ENCODE assay signal across 20 cellular contexts in genomic region chr6:110042670-110043296, GRCh38.
A peak's percentile ranks its signal among the peaks of the same experiment; 100 is the strongest.
DNase-seq lines count a peak whose midpoint lies in the region; ATAC-seq, FAIRE-seq and TF ChIP-seq lines count a peak whose summit lies in the region.
"Had no signal": no experiment of that assay in that cellular context is flagged by ENCODE, and none has a peak within 500 bp of the region (broad histone marks: within the 10 kb centered on the region; RNA-seq: fewer than 3 reads in every experiment).

No MANE protein-coding gene starts in this region.

- intact Hi-C loops in K562 (cut with micrococcal nuclease) (no loop called here), vagina (cut with DNase I) (loop anchor here (10.0 kb wide), 1 partner anchor 352 kb away; no protein-coding TSS in a partner anchor)

- H3K27me3 ChIP-seq in K562 (ENCODE audit: control insufficient read depth in 2 of 2, insufficient read depth in 2 of 2, low read length in 2 of 2) (peaks cover 0 to 10% of the 10 kb centered on the region in 2 experiments; a peak in 2 of 5 replicates), neural progenitor cell (no peaks in the 10 kb centered on the region), vagina (no peaks in the 10 kb centered on the region)
- H3K27me3 ChIP-seq: SJSA1 had no signal

- H3K4me1 ChIP-seq in K562 (replicated peaks in 1 of 2; ENCODE audit: control insufficient read depth in 2 of 2, insufficient read depth in 2 of 2, low read length in 2 of 2) (no peaks in the 10 kb centered on the region), neural progenitor cell (no peaks in the 10 kb centered on the region), vagina (peaks cover 12% of the 10 kb centered on the region)
- H3K4me1 ChIP-seq: SJSA1 had no signal

- TF ChIP-seq RAD21 in K562 (CRISPR knock-in tag; conservative IDR thresholded peaks at IDR 0.05 in 1 of 2, IDR thresholded peaks at IDR 0.05 in 1 of 2), result no peak

- no peak overlapping the region for H3K4me3 Mint-ChIP-seq in neural progenitor cell
- H3K4me3 Mint-ChIP-seq: B cell had no signal

- TF ChIP-seq POLR2A in K562 (conservative IDR thresholded peaks at IDR 0.05), result no peak
- no peak for TF ChIP-seq POLR2A in vagina (IDR thresholded peaks at IDR 0.05)

- 0% methylated on average over 9 of the region's 9 CpGs for WGBS in K562 (ENCODE audit: insufficient coverage, low coverage, missing lambda C conversion rate)

- no peaks in the 10 kb centered on the region for H3F3A ChIP-seq in neural progenitor cell (ENCODE audit: low read depth)

- H2AFZ ChIP-seq in K562 (ENCODE audit: low read depth, low read length) (no peak overlapping the region), neural progenitor cell (replicated peaks) (peak overlapping the region; percentile 56)
- H2AFZ ChIP-seq: GM23248 had no signal

- no peak overlapping the region for H3K9ac ChIP-seq in K562 (ENCODE audit: insufficient read depth in 1 of 2, low read depth in 2 of 2, low read length in 2 of 2)
- H3K9ac ChIP-seq in neural progenitor cell, result no peak overlapping the region
- H3K9ac ChIP-seq: GM23248 had no signal

- peaks cover 17% of the 10 kb centered on the region for H3K4me1 Mint-ChIP-seq in neural progenitor cell

- no peak for FAIRE-seq in K562 (lab: Jason Lieb, UNC)
- FAIRE-seq: G401.6 had no signal

- H3K27ac ChIP-seq in K562 (ENCODE audit: extremely low read depth, low read depth, low read length) (no peak overlapping the region), neural progenitor cell (no peak overlapping the region), vagina (no peak overlapping the region)
- H3K27ac ChIP-seq: GM23248, SJSA1 had no signal

- H3K4me3 ChIP-seq in K562, result no peak overlapping the region
- H3K4me3 ChIP-seq in neural progenitor cell, result no peak overlapping the region
- H3K4me3 ChIP-seq in vagina, result no peak overlapping the region
- H3K4me3 ChIP-seq: GM23248, SJSA1 had no signal

- TF ChIP-seq CTCF in K562 (IDR thresholded peaks at IDR 0.05 in 2 of 3, conservative IDR thresholded peaks at IDR 0.05 in 1 of 3; ENCODE audit: insufficient read depth in 2 of 3, low read depth in 1 of 3, low read length in 3 of 3), result no peak
- TF ChIP-seq CTCF in neural progenitor cell (IDR thresholded peaks at IDR 0.05), result no peak
- no peak for TF ChIP-seq CTCF in vagina (IDR thresholded peaks at IDR 0.05)

- peak; percentile 21 for DNase-seq in M059J (ENCODE audit: low read depth)
- DNase-seq in K562 (ENCODE audit: extremely low read depth in 1 of 4, low spot score in 3 of 4), result no peak
- peak; percentile 9 for DNase-seq in neural progenitor cell (ENCODE audit: low spot score)
- DNase-seq in vagina (ENCODE audit: extremely low spot score in 2 of 2), result peak; percentile 79
- DNase-seq in Ammon's horn (ENCODE audit: low spot score), result no peak
- no peak for DNase-seq in activated effector memory CD4-positive, alpha-beta T cell treated with anti-CD3 and anti-CD28 coated beads, Interleukin-2, amount 50 U/mL, for 16 hours
- DNase-seq: Calu3; CD4-positive, alpha-beta memory T cell; DND-41; GM23248; HCEC 1CT; NCI-H1105; NCI-H2081; NCI-H446 treated with DMSO at 0.1 percent for 48 hours; NCI-H69 had no signal

- H3K9me1 ChIP-seq in K562 (ENCODE audit: control insufficient read depth, insufficient read depth, low read length), result no peaks in the 10 kb centered on the region

- H3K4me2 ChIP-seq in K562 (ENCODE audit: insufficient read depth, low read length) (no peak overlapping the region), neural progenitor cell (no peak overlapping the region)

- CTCF ChIA-PET in K562 (lab: Yijun Ruan, JAX; ENCODE audit: low intra/inter-chr PET ratio), result interaction anchor here (0.6 to 4.8 kb wide), 2 partner anchors 251 to 337 kb away, joined by 3 to 71 read pairs; no protein-coding TSS in a partner anchor

- BruUV-seq in K562 (replicated peaks; lab: Mats Ljungman, UMichigan), result no TSS peak

- 0 out of 2 replicates have a peak, but pooled peaks cover 2% of the 10 kb centered on the region for H3K9me3 ChIP-seq in K562 (replicated peaks; ENCODE audit: control insufficient read depth, insufficient read depth, low read depth, low read length)
- H3K9me3 ChIP-seq in neural progenitor cell (ENCODE audit: low read depth), result no peaks in the 10 kb centered on the region
- peaks cover 6% of the 10 kb centered on the region for H3K9me3 ChIP-seq in vagina
- H3K9me3 ChIP-seq: SJSA1 had no signal

- H4K20me1 ChIP-seq in K562 (replicated peaks; ENCODE audit: control insufficient read depth, insufficient read depth, low read length) (no peaks in the 10 kb centered on the region), neural progenitor cell (ENCODE audit: low read depth) (no peaks in the 10 kb centered on the region)

- in situ Hi-C loops in K562 (cut with MboI), result loop anchor here (10.0 to 25.0 kb wide), 2 partner anchors 352 to 505 kb away; no protein-coding TSS in a partner anchor

- no peak for TF ChIP-seq EP300 in K562 (IDR thresholded peaks at IDR 0.05; ENCODE audit: low read length)

- no peaks in the 10 kb centered on the region for H3K36me3 Mint-ChIP-seq in neural progenitor cell
- H3K36me3 Mint-ChIP-seq: CD4-positive, alpha-beta memory T cell had no signal

- POLR2A ChIA-PET in K562 (lab: Yijun Ruan, JAX), result no interaction called here

- peak; percentile 73 for ATAC-seq in K562
- no peak for ATAC-seq in esophagus mucosa
- ATAC-seq: Panc1 had no signal

- H3K27me3 Mint-ChIP-seq in neural progenitor cell (ENCODE audit: insufficient read depth, low read depth), result peaks cover 5% of the 10 kb centered on the region
- H3K27me3 Mint-ChIP-seq: B cell had no signal

- H3K79me2 ChIP-seq in K562 (ENCODE audit: control insufficient read depth, insufficient read depth, low read length) (no peaks in the 10 kb centered on the region), neural progenitor cell (ENCODE audit: low read depth) (no peaks in the 10 kb centered on the region)

- H3K9me3 Mint-ChIP-seq in neural progenitor cell, result peaks cover under 1% of the 10 kb centered on the region
- H3K9me3 Mint-ChIP-seq: CD4-positive, alpha-beta memory T cell had no signal

- H3K27ac Mint-ChIP-seq in neural progenitor cell, result peak overlapping the region; percentile 76
- H3K27ac Mint-ChIP-seq: CD4-positive, alpha-beta memory T cell had no signal

- H3K36me3 ChIP-seq in K562 (ENCODE audit: control insufficient read depth, insufficient read depth, low read length) (no peaks in the 10 kb centered on the region), neural progenitor cell (no peaks in the 10 kb centered on the region), vagina (no peaks in the 10 kb centered on the region)
- H3K36me3 ChIP-seq: SJSA1 had no signal

TF ChIP-seq in K562, 482 proteins besides CTCF, POLR2A, EP300 and RAD21:
- peak; percentile 92 for TF ChIP-seq PKNOX1 (IDR thresholded peaks at IDR 0.05)
- TF ChIP-seq NFYB (IDR thresholded peaks at IDR 0.05; ENCODE audit: extremely low read depth, insufficient read length), result peak; percentile 65
- TF ChIP-seq PRPF4 (IDR thresholded peaks at IDR 0.05; ENCODE audit: insufficient read depth, low read depth, low read length, poor library complexity, severe bottlenecking), result no peak
- TF ChIP-seq HNRNPUL1 (IDR thresholded peaks at IDR 0.05; ENCODE audit: low read length), result no peak
- no peak for TF ChIP-seq PBX2 (CRISPR knock-in tag; IDR thresholded peaks at IDR 0.05; ENCODE audit: low read depth)
- peak; percentile 42; the same call in 1 of the 2 replicates for TF ChIP-seq PBX2 (tag; conservative IDR thresholded peaks at IDR 0.05; ENCODE audit: low read depth)
- no peak for TF ChIP-seq ILF3 (IDR thresholded peaks at IDR 0.05; ENCODE audit: borderline replicate concordance)
- peak; percentile 51 for TF ChIP-seq RBM25 (IDR thresholded peaks at IDR 0.05; ENCODE audit: low read depth, low read length, severe bottlenecking)
TF ChIP-seq in K562: peak in this region for 4.

Comparison
In these comparisons a context has a peak if more than half of its experiments do, and no peak if none do; other contexts are left out.
1. DNase-seq: peak in M059J (single experiment), neural progenitor cell (single experiment) and vagina (2 of 2); none in K562 (0 of 4), Ammon's horn (single experiment) and activated effector memory CD4-positive, alpha-beta T cell treated with anti-CD3 and anti-CD28 coated beads, Interleukin-2, amount 50 U/mL, for 16 hours (single experiment).